Comparison of ENCODE assay signal across 1 cellular context in the genomic region with DNA sequence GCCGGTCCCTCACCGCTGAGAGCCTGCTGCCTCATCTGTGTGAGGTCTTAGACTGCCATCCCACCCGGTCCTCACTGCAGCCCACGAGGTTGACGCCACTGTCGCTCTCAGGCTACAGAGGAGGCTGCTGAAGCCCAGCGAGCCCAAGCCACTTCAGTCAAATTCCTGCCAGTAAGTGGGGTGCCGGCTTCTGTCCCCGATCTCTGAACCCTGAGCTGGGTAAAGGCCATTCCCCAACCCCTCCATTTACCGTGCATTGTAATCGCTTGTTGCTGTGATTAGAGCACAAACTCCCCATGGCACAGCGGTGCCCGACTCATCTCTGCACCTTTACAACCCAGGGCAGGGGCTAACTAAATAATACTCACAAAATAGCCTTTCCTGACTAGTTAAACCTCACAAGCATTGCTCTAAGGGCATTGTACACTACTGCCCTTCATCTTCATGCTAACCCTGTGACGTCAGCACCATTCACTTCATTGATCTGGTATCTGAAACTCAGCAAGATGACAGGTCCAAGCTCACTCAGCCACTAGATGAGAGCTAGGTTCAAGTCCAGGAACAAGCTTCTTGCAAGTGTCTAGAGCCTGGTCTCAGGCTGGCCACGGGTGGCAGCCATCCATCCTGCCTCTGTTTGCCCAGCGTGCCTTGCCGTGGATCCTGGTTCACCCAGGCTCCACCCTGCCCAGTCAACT.
TF ChIP-seq lines count a peak whose summit lies in the region.

No MANE protein-coding gene starts in this region.

TF ChIP-seq in GM23338, 12 proteins besides CTCF, POLR2A, EP300 and RAD21 (continued from another document):
- TF ChIP-seq, protein P1, sequence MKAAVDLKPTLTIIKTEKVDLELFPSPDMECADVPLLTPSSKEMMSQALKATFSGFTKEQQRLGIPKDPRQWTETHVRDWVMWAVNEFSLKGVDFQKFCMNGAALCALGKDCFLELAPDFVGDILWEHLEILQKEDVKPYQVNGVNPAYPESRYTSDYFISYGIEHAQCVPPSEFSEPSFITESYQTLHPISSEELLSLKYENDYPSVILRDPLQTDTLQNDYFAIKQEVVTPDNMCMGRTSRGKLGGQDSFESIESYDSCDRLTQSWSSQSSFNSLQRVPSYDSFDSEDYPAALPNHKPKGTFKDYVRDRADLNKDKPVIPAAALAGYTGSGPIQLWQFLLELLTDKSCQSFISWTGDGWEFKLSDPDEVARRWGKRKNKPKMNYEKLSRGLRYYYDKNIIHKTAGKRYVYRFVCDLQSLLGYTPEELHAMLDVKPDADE (IDR thresholded peaks at IDR 0.05), result no peak
- TF ChIP-seq, protein P2, sequence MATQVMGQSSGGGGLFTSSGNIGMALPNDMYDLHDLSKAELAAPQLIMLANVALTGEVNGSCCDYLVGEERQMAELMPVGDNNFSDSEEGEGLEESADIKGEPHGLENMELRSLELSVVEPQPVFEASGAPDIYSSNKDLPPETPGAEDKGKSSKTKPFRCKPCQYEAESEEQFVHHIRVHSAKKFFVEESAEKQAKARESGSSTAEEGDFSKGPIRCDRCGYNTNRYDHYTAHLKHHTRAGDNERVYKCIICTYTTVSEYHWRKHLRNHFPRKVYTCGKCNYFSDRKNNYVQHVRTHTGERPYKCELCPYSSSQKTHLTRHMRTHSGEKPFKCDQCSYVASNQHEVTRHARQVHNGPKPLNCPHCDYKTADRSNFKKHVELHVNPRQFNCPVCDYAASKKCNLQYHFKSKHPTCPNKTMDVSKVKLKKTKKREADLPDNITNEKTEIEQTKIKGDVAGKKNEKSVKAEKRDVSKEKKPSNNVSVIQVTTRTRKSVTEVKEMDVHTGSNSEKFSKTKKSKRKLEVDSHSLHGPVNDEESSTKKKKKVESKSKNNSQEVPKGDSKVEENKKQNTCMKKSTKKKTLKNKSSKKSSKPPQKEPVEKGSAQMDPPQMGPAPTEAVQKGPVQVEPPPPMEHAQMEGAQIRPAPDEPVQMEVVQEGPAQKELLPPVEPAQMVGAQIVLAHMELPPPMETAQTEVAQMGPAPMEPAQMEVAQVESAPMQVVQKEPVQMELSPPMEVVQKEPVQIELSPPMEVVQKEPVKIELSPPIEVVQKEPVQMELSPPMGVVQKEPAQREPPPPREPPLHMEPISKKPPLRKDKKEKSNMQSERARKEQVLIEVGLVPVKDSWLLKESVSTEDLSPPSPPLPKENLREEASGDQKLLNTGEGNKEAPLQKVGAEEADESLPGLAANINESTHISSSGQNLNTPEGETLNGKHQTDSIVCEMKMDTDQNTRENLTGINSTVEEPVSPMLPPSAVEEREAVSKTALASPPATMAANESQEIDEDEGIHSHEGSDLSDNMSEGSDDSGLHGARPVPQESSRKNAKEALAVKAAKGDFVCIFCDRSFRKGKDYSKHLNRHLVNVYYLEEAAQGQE (IDR thresholded peaks at IDR 0.05; ENCODE audit: unreplicated experiment), result no peak
- TF ChIP-seq EZH2 (IDR thresholded peaks at IDR 0.05; ENCODE audit: low read depth, unreplicated experiment) (no peak), NANOG (IDR thresholded peaks at IDR 0.05; ENCODE audit: borderline replicate concordance) (no peak), CREB1 (CRISPR knock-in tag; IDR thresholded peaks at IDR 0.05; ENCODE audit: low read depth) (no peak), POLR2AphosphoS5 (IDR thresholded peaks at IDR 0.05; ENCODE audit: low read depth) (no peak)
TF ChIP-seq in GM23338: peak in this region for 0.
